ENCODE assay signal across 37 cellular contexts in genomic region chr7:11703829-11704228, GRCh38.
"Had no signal": no experiment of that assay in that cellular context is flagged by ENCODE, and none has a peak within 500 bp of the region (broad histone marks: within the 10 kb centered on the region; RNA-seq: fewer than 3 reads in every experiment).

No MANE protein-coding gene starts in this region.

- H3K27ac ChIP-seq: adrenal gland, cardiac muscle cell, VCaP had no signal

- H3K4me3 Mint-ChIP-seq: activated B cell treated with CpG ODN at 0.5 μM for 24 hours; activated CD4-positive, alpha-beta memory T cell treated with anti-CD3 and anti-CD28 coated beads for 36 hours; activated CD4-positive, alpha-beta T cell treated with anti-CD3 and anti-CD28 coated beads, Interleukin-2, amount 10 ng/mL, durations not matched to agents 24 days and 14 days; activated CD8-positive, alpha-beta T cell treated with anti-CD3 and anti-CD28 coated beads for 36 hours; activated naive CD4-positive, alpha-beta T cell treated with anti-CD3 and anti-CD28 coated beads for 36 hours; activated naive CD8-positive, alpha-beta T cell treated with anti-CD3 and anti-CD28 coated beads for 36 hours; activated T-cell treated with anti-CD3 and anti-CD28 coated beads, Interleukin-2, amount 50 U/mL, for 4 hours; activated T-cell treated with anti-CD3 and anti-CD28 coated beads, Interleukin-2, amount 50 U/mL, for 72 hours; activated T-helper 1 cell treated with anti-CD3 and anti-CD28 coated beads, Interleukin-12 subunit alpha, Interleukin-12 subunit beta, Interleukin-2, Interleukin-4 antibody, amounts not matched to agents 30 ng/mL and 10 ng/mL and 1 ng/mL, durations not matched to agents 14 hours and 24 hours and 36 hours; activated T-helper 17 cell treated with anti-CD3 and anti-CD28 coated beads, Interleukin-2, amount 50 U/mL, for 72 hours; brain; central memory CD8-positive, alpha-beta T cell; T-helper 1 cell treated with Interleukin-12 subunit alpha and Interleukin-12 subunit beta and Interleukin-4 antibody, amounts not matched to agents 30 μg/mL and 1 μg/mL, for 36 hours; T-helper 2 cell treated with Interferon-gamma antibody and Interleukin-4, amounts not matched to agents 5 μg/mL and 100 μg/mL, for 36 hours had no signal

- H3K36me3 ChIP-seq: adrenal gland, cardiac muscle cell had no signal

- H3K9me3 Mint-ChIP-seq: activated B cell treated with CpG ODN at 0.5 μM for 24 hours; activated CD4-positive, alpha-beta memory T cell treated with anti-CD3 and anti-CD28 coated beads for 36 hours; activated CD4-positive, alpha-beta T cell treated with anti-CD3 and anti-CD28 coated beads, Interleukin-2, amount 10 ng/mL, durations not matched to agents 24 days and 14 days; activated CD8-positive, alpha-beta T cell treated with anti-CD3 and anti-CD28 coated beads for 36 hours; activated naive CD4-positive, alpha-beta T cell treated with anti-CD3 and anti-CD28 coated beads for 36 hours; activated naive CD4-positive, alpha-beta T cell treated with anti-CD3 and anti-CD28 coated beads, Interleukin-2, amount 50 U/mL, for 72 hours; activated naive CD8-positive, alpha-beta T cell treated with anti-CD3 and anti-CD28 coated beads for 36 hours; activated T-cell treated with anti-CD3 and anti-CD28 coated beads, Interleukin-2, amount 50 U/mL, for 4 hours; activated T-helper 1 cell treated with anti-CD3 and anti-CD28 coated beads, Interleukin-12 subunit alpha, Interleukin-12 subunit beta, Interleukin-2, Interleukin-4 antibody, amounts not matched to agents 30 ng/mL and 10 ng/mL and 1 ng/mL, durations not matched to agents 14 hours and 24 hours and 36 hours; activated T-helper 17 cell treated with anti-CD3 and anti-CD28 coated beads, Interleukin-2, amount 50 U/mL, for 72 hours; brain; T-helper 1 cell treated with Interleukin-12 subunit alpha and Interleukin-12 subunit beta and Interleukin-4 antibody, amounts not matched to agents 30 μg/mL and 1 μg/mL, for 36 hours; T-helper 2 cell treated with Interferon-gamma antibody and Interleukin-4, amounts not matched to agents 5 μg/mL and 100 μg/mL, for 36 hours had no signal

- H3K9me3 ChIP-seq: adrenal gland had no signal

- H3K27me3 ChIP-seq: adrenal gland, cardiac muscle cell had no signal

- H3K4me3 ChIP-seq: adrenal gland, cardiac muscle cell had no signal

- H3K36me3 Mint-ChIP-seq: activated CD4-positive, alpha-beta memory T cell treated with anti-CD3 and anti-CD28 coated beads for 36 hours; activated naive CD4-positive, alpha-beta T cell treated with anti-CD3 and anti-CD28 coated beads, Interleukin-2, amount 50 U/mL, for 72 hours; activated naive CD8-positive, alpha-beta T cell treated with anti-CD3 and anti-CD28 coated beads for 36 hours; brain had no signal

- FAIRE-seq: bronchial epithelial cell, TTC549 had no signal

- DNase-seq: activated B cell treated with CpG ODN at 0.5 μM for 24 hours; activated CD4-positive, alpha-beta memory T cell treated with anti-CD3 and anti-CD28 coated beads for 36 hours; activated CD4-positive, alpha-beta T cell treated with anti-CD3 and anti-CD28 coated beads for 4 hours; activated CD4-positive, alpha-beta T cell treated with anti-CD3 and anti-CD28 coated beads, Interleukin-2, amount 10 ng/mL, durations not matched to agents 24 days and 14 days; activated CD4-positive, alpha-beta T cell treated with anti-CD3 and anti-CD28 coated beads, Interleukin-2, amount 50 U/mL, for 1 hour; activated CD4-positive, alpha-beta T cell treated with anti-CD3 and anti-CD28 coated beads, Interleukin-2, amount 50 U/mL, for 4 hours; activated CD4-positive, CD25-positive, alpha-beta regulatory T cell treated with anti-CD3 and anti-CD28 coated beads, Interleukin-2, amount 50 U/mL, for 72 hours; activated CD8-positive, alpha-beta memory T cell treated with anti-CD3 and anti-CD28 coated beads, Interleukin-2, amount 50 U/mL, for 4 hours; activated CD8-positive, alpha-beta T cell treated with anti-CD3 and anti-CD28 coated beads for 36 hours; activated effector memory CD4-positive, alpha-beta T cell treated with anti-CD3 and anti-CD28 coated beads, Interleukin-2, amount 50 U/mL, for 16 hours; activated gamma-delta T cell treated with Interleukin-2 at 50 U/mL for 16 hours; activated naive CD4-positive, alpha-beta T cell; activated naive CD4-positive, alpha-beta T cell treated with anti-CD3 and anti-CD28 coated beads for 36 hours; activated naive CD4-positive, alpha-beta T cell treated with anti-CD3 and anti-CD28 coated beads, Interleukin-2, amount 50 U/mL, for 16 hours; activated naive CD8-positive, alpha-beta T cell treated with anti-CD3 and anti-CD28 coated beads for 36 hours; activated T-cell treated with anti-CD3 and anti-CD28 coated beads for 4 hours; activated T-cell treated with anti-CD3 and anti-CD28 coated beads, Interleukin-2, amount 50 U/mL, for 1 hour; activated T-cell treated with anti-CD3 and anti-CD28 coated beads, Interleukin-2, amount 50 U/mL, for 4 hours; activated T-cell treated with anti-CD3 and anti-CD28 coated beads, Interleukin-2, amount 50 U/mL, for 72 hours; adrenal gland; amniotic stem cell; aorta; caudate nucleus; cerebellar nuclear complex; T-helper 2 cell; T-helper 9 cell had no signal

- H3K4me1 Mint-ChIP-seq: activated B cell treated with CpG ODN at 0.5 μM for 24 hours; activated CD4-positive, alpha-beta T cell treated with anti-CD3 and anti-CD28 coated beads, Interleukin-2, amount 10 ng/mL, durations not matched to agents 24 days and 14 days; activated naive CD8-positive, alpha-beta T cell treated with anti-CD3 and anti-CD28 coated beads for 36 hours; activated T-helper 17 cell treated with anti-CD3 and anti-CD28 coated beads, Interleukin-2, amount 50 U/mL, for 72 hours; central memory CD8-positive, alpha-beta T cell had no signal

- H3K27ac Mint-ChIP-seq: activated B cell treated with CpG ODN at 0.5 μM for 24 hours; activated CD4-positive, alpha-beta memory T cell treated with anti-CD3 and anti-CD28 coated beads for 36 hours; activated CD4-positive, alpha-beta T cell treated with anti-CD3 and anti-CD28 coated beads, Interleukin-2, amount 10 ng/mL, durations not matched to agents 24 days and 14 days; activated CD8-positive, alpha-beta T cell treated with anti-CD3 and anti-CD28 coated beads for 36 hours; activated naive CD4-positive, alpha-beta T cell treated with anti-CD3 and anti-CD28 coated beads for 36 hours; activated naive CD4-positive, alpha-beta T cell treated with anti-CD3 and anti-CD28 coated beads, Interleukin-2, amount 50 U/mL, for 72 hours; activated naive CD8-positive, alpha-beta T cell treated with anti-CD3 and anti-CD28 coated beads for 36 hours; activated T-cell treated with anti-CD3 and anti-CD28 coated beads, Interleukin-2, amount 50 U/mL, for 72 hours; activated T-helper 1 cell treated with anti-CD3 and anti-CD28 coated beads, Interleukin-12 subunit alpha, Interleukin-12 subunit beta, Interleukin-2, Interleukin-4 antibody, amounts not matched to agents 30 ng/mL and 10 ng/mL and 1 ng/mL, durations not matched to agents 14 hours and 24 hours and 36 hours; activated T-helper 17 cell treated with anti-CD3 and anti-CD28 coated beads, Interleukin-2, amount 50 U/mL, for 72 hours; T-helper 1 cell treated with Interleukin-12 subunit alpha and Interleukin-12 subunit beta and Interleukin-4 antibody, amounts not matched to agents 30 μg/mL and 1 μg/mL, for 36 hours; T-helper 2 cell treated with Interferon-gamma antibody and Interleukin-4, amounts not matched to agents 5 μg/mL and 100 μg/mL, for 36 hours had no signal

- ATAC-seq: activated CD8-positive, alpha-beta T cell treated with anti-CD3 and anti-CD28 coated beads for 36 hours; activated naive CD4-positive, alpha-beta T cell treated with anti-CD3 and anti-CD28 coated beads, Interleukin-2, amount 50 U/mL, for 72 hours; activated T-cell treated with anti-CD3 and anti-CD28 coated beads, Interleukin-2, amount 50 U/mL, for 4 hours; activated T-cell treated with anti-CD3 and anti-CD28 coated beads, Interleukin-2, amount 50 U/mL, for 72 hours; activated T-helper 17 cell treated with anti-CD3 and anti-CD28 coated beads, Interleukin-2, amount 50 U/mL, for 72 hours had no signal

- H3K27me3 Mint-ChIP-seq: activated B cell treated with CpG ODN at 0.5 μM for 24 hours; activated CD4-positive, alpha-beta memory T cell treated with anti-CD3 and anti-CD28 coated beads for 36 hours; activated CD4-positive, alpha-beta T cell treated with anti-CD3 and anti-CD28 coated beads, Interleukin-2, amount 10 ng/mL, durations not matched to agents 24 days and 14 days; activated CD8-positive, alpha-beta T cell treated with anti-CD3 and anti-CD28 coated beads for 36 hours; activated naive CD8-positive, alpha-beta T cell treated with anti-CD3 and anti-CD28 coated beads for 36 hours; activated T-helper 17 cell treated with anti-CD3 and anti-CD28 coated beads, Interleukin-2, amount 50 U/mL, for 72 hours; brain; central memory CD8-positive, alpha-beta T cell had no signal
